ENCODE assay signal across 16 cellular contexts in the genomic region with DNA sequence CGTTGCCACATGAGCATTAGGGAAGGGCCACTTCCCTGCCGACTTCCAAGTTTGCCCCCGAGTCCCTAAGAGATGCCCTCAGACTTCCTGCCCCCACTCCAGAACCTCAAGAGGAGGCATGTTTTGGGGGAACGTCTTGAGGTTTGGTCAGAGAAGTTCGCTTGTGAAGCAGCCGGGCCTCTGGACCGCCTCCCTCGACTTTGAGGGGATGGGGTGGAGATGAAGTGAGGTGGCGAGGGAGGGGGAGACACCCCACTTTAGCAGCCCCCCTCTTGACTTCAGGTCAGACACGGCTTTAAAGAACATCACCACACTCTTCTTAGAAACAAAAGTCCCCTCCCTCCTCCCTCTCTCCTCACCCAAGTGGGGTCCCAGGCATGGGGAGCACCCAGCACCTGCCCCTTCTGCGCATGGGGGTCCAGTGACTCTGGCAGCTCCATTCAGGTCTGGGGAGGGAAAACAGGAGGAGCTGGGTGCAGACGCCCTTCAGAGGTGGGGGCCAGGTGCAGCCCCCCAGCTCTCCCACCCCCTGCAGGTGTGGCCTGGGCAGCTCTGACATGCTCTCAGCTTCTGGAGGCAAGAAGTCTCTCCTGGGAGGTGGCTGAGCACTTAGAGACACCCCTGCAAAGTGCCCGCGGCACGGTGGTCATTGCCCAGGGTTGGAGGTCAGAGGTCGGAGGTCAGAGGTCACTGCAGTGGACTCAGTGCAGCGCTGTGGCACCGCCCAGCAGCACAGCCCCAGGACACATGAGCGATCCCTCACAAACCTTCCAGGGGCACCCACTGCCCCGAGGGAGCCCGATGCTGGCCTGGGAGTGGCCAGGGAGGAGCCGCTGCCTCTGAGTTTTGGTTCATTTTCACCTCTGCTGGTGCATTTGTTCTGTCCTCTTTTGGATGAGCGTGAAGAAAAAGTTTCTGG.
"Had no signal": no experiment of that assay in that cellular context is flagged by ENCODE, and none has a peak within 500 bp of the region (broad histone marks: within the 10 kb centered on the region; RNA-seq: fewer than 3 reads in every experiment).

No MANE protein-coding gene starts in this region.

- H3K4me1 ChIP-seq: gastrocnemius medialis, heart left ventricle, pancreas, thyroid gland had no signal

- H3K27ac ChIP-seq: gastrocnemius medialis, heart left ventricle, pancreas, thyroid gland had no signal

- DNase-seq: activated CD4-positive, alpha-beta T cell treated with anti-CD3 and anti-CD28 coated beads, Interleukin-2, amount 50 U/mL, for 4 hours; activated CD4-positive, CD25-positive, alpha-beta regulatory T cell treated with anti-CD3 and anti-CD28 coated beads, Interleukin-2, amount 50 U/mL, for 72 hours; activated gamma-delta T cell; activated naive CD8-positive, alpha-beta T cell treated with anti-CD3 and anti-CD28 coated beads for 36 hours; activated T-cell treated with anti-CD3 and anti-CD28 coated beads, Interleukin-2, amount 50 U/mL, for 4 hours; cerebellar nuclear complex; dermis blood vessel endothelial cell; immature natural killer cell; midbrain; stimulated activated CD4-positive, alpha-beta T cell treated with anti-CD3 and anti-CD28 coated beads, Interleukin-2, amount 100 ng/mL, for 48 hours; thyroid gland had no signal

- ATAC-seq: activated T-cell treated with anti-CD3 and anti-CD28 coated beads, Interleukin-2, amount 50 U/mL, for 4 hours; gastrocnemius medialis; heart left ventricle; pancreas; stimulated activated memory B cell treated with anti-CD40 and anti-IgM and Interleukin-4, amounts not matched to agents 10 μg/mL and 1 μg/mL and 100 μg/mL, for 72 hours had no signal

- H3K9me3 ChIP-seq: gastrocnemius medialis, pancreas, thyroid gland had no signal

- H3K4me3 ChIP-seq: gastrocnemius medialis, heart left ventricle, lung, pancreas, thyroid gland had no signal

- H3K36me3 ChIP-seq: gastrocnemius medialis, heart left ventricle, pancreas, thyroid gland had no signal

- H3K27me3 ChIP-seq: thyroid gland had no signal
